2 cellular contexts compared by ENCODE assay signal in the genomic region with DNA sequence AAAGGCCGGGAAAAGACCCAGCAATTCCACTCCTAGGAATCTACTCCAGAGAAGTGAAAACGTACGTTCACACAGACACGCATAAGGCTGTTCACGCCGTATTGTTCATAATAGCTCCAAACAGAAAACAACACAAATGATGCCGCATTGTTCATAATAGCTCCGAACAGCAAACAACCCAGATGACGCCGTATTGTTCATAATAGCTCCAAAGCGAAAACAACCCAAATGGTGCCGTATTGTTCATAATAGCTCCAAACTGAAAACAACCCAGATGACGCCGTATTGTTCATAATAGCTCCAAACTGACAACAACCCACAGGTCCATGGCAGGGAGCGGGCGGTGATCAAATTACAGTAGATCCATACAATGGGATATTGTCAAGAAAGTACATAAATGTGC.
TF ChIP-seq lines count a peak whose summit lies in the region.

No MANE protein-coding gene starts in this region.

TF ChIP-seq in HCT116, 20 proteins besides CTCF, POLR2A, EP300 and RAD21:
- peak; percentile 69; the same call in 1 of the 2 replicates for TF ChIP-seq POLR2AphosphoS5 (IDR thresholded peaks at IDR 0.05; ENCODE audit: low read depth, low read length)
- TF ChIP-seq ZNF274 (IDR thresholded peaks at IDR 0.05; ENCODE audit: low read depth, low read length) = no peak
- peak; percentile 97 for TF ChIP-seq YY1 (IDR thresholded peaks at IDR 0.05; ENCODE audit: extremely low read depth, insufficient replicate concordance, low read depth, low read length)
- peak; percentile 22 for TF ChIP-seq TCF7L2 (IDR thresholded peaks at IDR 0.05; ENCODE audit: borderline replicate concordance, extremely low read depth, insufficient read depth, insufficient read length)

TF ChIP-seq in H1, 55 proteins besides CTCF, POLR2A, EP300 and RAD21:
- TF ChIP-seq, protein P1, sequence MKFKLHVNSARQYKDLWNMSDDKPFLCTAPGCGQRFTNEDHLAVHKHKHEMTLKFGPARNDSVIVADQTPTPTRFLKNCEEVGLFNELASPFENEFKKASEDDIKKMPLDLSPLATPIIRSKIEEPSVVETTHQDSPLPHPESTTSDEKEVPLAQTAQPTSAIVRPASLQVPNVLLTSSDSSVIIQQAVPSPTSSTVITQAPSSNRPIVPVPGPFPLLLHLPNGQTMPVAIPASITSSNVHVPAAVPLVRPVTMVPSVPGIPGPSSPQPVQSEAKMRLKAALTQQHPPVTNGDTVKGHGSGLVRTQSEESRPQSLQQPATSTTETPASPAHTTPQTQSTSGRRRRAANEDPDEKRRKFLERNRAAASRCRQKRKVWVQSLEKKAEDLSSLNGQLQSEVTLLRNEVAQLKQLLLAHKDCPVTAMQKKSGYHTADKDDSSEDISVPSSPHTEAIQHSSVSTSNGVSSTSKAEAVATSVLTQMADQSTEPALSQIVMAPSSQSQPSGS (IDR thresholded peaks at IDR 0.05; ENCODE audit: low read length) = no peak
- TF ChIP-seq CBX8 (IDR thresholded peaks at IDR 0.05; ENCODE audit: borderline replicate concordance, low read depth, low read length) (no peak), SP4 (IDR thresholded peaks at IDR 0.05; ENCODE audit: low read length) (no peak), KDM4A (IDR thresholded peaks at IDR 0.05; ENCODE audit: low read depth, low read length, severe bottlenecking) (no peak), TBP (IDR thresholded peaks at IDR 0.05; ENCODE audit: low read depth, low read length) (no peak), PHF8 (conservative IDR thresholded peaks at IDR 0.05; ENCODE audit: low read depth, low read length) (no peak), YY1 (IDR thresholded peaks at IDR 0.05; ENCODE audit: low read depth, low read length) (peak; percentile 58; the same call in 1 of the 2 replicates), CHD1 (IDR thresholded peaks at IDR 0.05; ENCODE audit: low read depth, low read length) (no peak), SUZ12 (IDR thresholded peaks at IDR 0.05; ENCODE audit: low read length) (no peak), NANOG (IDR thresholded peaks at IDR 0.05; ENCODE audit: insufficient read depth, low read depth, low read length, poor library complexity, severe bottlenecking) (no peak), KDM1A (IDR thresholded peaks at IDR 0.05; ENCODE audit: borderline replicate concordance, low read length) (no peak), MAFK (IDR thresholded peaks at IDR 0.05; ENCODE audit: low read depth, low read length) (peak; percentile 94), TCF12 (IDR thresholded peaks at IDR 0.05; ENCODE audit: low read depth, low read length) (no peak), EZH2 (IDR thresholded peaks at IDR 0.05; ENCODE audit: low read depth, low read length, severe bottlenecking) (no peak)
- TF ChIP-seq, protein P2, sequence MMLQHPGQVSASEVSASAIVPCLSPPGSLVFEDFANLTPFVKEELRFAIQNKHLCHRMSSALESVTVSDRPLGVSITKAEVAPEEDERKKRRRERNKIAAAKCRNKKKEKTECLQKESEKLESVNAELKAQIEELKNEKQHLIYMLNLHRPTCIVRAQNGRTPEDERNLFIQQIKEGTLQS (IDR thresholded peaks at IDR 0.05; ENCODE audit: insufficient read depth, low read depth, low read length) = no peak
- TF ChIP-seq, protein P3, sequence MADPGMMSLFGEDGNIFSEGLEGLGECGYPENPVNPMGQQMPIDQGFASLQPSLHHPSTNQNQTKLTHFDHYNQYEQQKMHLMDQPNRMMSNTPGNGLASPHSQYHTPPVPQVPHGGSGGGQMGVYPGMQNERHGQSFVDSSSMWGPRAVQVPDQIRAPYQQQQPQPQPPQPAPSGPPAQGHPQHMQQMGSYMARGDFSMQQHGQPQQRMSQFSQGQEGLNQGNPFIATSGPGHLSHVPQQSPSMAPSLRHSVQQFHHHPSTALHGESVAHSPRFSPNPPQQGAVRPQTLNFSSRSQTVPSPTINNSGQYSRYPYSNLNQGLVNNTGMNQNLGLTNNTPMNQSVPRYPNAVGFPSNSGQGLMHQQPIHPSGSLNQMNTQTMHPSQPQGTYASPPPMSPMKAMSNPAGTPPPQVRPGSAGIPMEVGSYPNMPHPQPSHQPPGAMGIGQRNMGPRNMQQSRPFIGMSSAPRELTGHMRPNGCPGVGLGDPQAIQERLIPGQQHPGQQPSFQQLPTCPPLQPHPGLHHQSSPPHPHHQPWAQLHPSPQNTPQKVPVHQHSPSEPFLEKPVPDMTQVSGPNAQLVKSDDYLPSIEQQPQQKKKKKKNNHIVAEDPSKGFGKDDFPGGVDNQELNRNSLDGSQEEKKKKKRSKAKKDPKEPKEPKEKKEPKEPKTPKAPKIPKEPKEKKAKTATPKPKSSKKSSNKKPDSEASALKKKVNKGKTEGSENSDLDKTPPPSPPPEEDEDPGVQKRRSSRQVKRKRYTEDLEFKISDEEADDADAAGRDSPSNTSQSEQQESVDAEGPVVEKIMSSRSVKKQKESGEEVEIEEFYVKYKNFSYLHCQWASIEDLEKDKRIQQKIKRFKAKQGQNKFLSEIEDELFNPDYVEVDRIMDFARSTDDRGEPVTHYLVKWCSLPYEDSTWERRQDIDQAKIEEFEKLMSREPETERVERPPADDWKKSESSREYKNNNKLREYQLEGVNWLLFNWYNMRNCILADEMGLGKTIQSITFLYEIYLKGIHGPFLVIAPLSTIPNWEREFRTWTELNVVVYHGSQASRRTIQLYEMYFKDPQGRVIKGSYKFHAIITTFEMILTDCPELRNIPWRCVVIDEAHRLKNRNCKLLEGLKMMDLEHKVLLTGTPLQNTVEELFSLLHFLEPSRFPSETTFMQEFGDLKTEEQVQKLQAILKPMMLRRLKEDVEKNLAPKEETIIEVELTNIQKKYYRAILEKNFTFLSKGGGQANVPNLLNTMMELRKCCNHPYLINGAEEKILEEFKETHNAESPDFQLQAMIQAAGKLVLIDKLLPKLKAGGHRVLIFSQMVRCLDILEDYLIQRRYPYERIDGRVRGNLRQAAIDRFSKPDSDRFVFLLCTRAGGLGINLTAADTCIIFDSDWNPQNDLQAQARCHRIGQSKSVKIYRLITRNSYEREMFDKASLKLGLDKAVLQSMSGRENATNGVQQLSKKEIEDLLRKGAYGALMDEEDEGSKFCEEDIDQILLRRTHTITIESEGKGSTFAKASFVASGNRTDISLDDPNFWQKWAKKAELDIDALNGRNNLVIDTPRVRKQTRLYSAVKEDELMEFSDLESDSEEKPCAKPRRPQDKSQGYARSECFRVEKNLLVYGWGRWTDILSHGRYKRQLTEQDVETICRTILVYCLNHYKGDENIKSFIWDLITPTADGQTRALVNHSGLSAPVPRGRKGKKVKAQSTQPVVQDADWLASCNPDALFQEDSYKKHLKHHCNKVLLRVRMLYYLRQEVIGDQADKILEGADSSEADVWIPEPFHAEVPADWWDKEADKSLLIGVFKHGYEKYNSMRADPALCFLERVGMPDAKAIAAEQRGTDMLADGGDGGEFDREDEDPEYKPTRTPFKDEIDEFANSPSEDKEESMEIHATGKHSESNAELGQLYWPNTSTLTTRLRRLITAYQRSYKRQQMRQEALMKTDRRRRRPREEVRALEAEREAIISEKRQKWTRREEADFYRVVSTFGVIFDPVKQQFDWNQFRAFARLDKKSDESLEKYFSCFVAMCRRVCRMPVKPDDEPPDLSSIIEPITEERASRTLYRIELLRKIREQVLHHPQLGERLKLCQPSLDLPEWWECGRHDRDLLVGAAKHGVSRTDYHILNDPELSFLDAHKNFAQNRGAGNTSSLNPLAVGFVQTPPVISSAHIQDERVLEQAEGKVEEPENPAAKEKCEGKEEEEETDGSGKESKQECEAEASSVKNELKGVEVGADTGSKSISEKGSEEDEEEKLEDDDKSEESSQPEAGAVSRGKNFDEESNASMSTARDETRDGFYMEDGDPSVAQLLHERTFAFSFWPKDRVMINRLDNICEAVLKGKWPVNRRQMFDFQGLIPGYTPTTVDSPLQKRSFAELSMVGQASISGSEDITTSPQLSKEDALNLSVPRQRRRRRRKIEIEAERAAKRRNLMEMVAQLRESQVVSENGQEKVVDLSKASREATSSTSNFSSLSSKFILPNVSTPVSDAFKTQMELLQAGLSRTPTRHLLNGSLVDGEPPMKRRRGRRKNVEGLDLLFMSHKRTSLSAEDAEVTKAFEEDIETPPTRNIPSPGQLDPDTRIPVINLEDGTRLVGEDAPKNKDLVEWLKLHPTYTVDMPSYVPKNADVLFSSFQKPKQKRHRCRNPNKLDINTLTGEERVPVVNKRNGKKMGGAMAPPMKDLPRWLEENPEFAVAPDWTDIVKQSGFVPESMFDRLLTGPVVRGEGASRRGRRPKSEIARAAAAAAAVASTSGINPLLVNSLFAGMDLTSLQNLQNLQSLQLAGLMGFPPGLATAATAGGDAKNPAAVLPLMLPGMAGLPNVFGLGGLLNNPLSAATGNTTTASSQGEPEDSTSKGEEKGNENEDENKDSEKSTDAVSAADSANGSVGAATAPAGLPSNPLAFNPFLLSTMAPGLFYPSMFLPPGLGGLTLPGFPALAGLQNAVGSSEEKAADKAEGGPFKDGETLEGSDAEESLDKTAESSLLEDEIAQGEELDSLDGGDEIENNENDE (IDR thresholded peaks at IDR 0.05; ENCODE audit: insufficient replicate concordance, low read length) = peak; percentile 100
- TF ChIP-seq, protein P4, sequence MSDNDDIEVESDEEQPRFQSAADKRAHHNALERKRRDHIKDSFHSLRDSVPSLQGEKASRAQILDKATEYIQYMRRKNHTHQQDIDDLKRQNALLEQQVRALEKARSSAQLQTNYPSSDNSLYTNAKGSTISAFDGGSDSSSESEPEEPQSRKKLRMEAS (IDR thresholded peaks at IDR 0.05) = no peak
